ENCODE assay signal across 17 cellular contexts in the genomic region with DNA sequence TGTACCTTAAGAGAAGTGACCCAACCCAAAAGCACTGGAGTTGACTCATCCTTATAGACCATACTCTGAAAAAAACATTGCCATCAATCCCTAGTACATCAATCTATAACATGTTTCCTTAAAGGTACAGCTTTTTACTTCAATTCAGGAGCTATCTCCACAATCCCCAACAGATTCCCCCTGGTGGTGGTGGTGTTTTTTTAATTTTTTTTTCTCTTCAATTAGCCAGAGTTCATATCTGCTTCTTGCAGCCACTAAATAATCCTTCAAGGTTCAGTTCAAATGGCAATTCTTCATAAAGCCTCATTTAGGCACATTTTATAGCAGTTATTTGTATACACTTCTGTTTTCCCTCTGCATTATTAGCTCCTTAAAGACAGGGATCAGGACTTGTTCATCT.
DNase-seq lines count a peak whose midpoint lies in the region; ATAC-seq and TF ChIP-seq lines count a peak whose summit lies in the region.
"Had no signal": no experiment of that assay in that cellular context is flagged by ENCODE, and none has a peak within 500 bp of the region (broad histone marks: within the 10 kb centered on the region; RNA-seq: fewer than 3 reads in every experiment).

No MANE protein-coding gene starts in this region.

- H3K27me3 ChIP-seq in left ventricle myocardium inferior (ENCODE audit: low read depth) (no peaks in the 10 kb centered on the region), brain microvascular endothelial cell (replicated peaks) (no peaks in the 10 kb centered on the region), iPS-18a (ENCODE audit: control insufficient read depth, insufficient read depth, low read length) (no peaks in the 10 kb centered on the region), gastroesophageal sphincter (no peaks in the 10 kb centered on the region)

- intact Hi-C loops in left ventricle myocardium inferior (cut with micrococcal nuclease) (no loop called here), cardiac septum (cut with DNase I) (no loop called here)

- no peaks in the 10 kb centered on the region for H3K36me3 ChIP-seq in left ventricle myocardium inferior
- no peaks in the 10 kb centered on the region for H3K36me3 ChIP-seq in brain microvascular endothelial cell (replicated peaks)
- no peaks in the 10 kb centered on the region for H3K36me3 ChIP-seq in iPS-18a (ENCODE audit: control insufficient read depth, low read depth, low read length)
- no peaks in the 10 kb centered on the region for H3K36me3 ChIP-seq in gastroesophageal sphincter
- H3K36me3 ChIP-seq: lower lobe of right lung had no signal

- no peak for TF ChIP-seq EP300 in gastroesophageal sphincter (IDR thresholded peaks at IDR 0.05)

- ATAC-seq in gastroesophageal sphincter = no peak
- ATAC-seq in GM21423 (IDR thresholded peaks at IDR 0.05; ENCODE audit: unreplicated experiment) = no peak
- ATAC-seq: GM12878; lower lobe of right lung; natural killer cell treated with Interleukin-12 subunit alpha and Interleukin-12 subunit beta and Interleukin-15 and Interleukin-18, amount 100 ng/mL, for 72 hours; Panc1 had no signal

- H3K9me3 ChIP-seq in left ventricle myocardium inferior (replicated peaks) = peaks cover 5% of the 10 kb centered on the region
- H3K9me3 ChIP-seq in iPS-18a (ENCODE audit: control insufficient read depth, low read depth, low read length) = no peaks in the 10 kb centered on the region
- peaks cover 0 to 2% (median 0%) of the 10 kb centered on the region in 3 donors for H3K9me3 ChIP-seq in gastroesophageal sphincter
- H3K9me3 ChIP-seq: lower lobe of right lung had no signal

- no peak overlapping the region for H3K4me3 ChIP-seq in left ventricle myocardium inferior
- H3K4me3 ChIP-seq in brain microvascular endothelial cell (ENCODE audit: low read depth, low read length) = no peak overlapping the region
- peak overlapping the region; percentile 5 for H3K4me3 ChIP-seq in iPS-18a (ENCODE audit: low read length)
- no peak overlapping the region for H3K4me3 ChIP-seq in gastroesophageal sphincter
- H3K4me3 ChIP-seq: GM12878, lower lobe of right lung had no signal

- TF ChIP-seq POLR2A in gastroesophageal sphincter (IDR thresholded peaks at IDR 0.05) = no peak

- TF ChIP-seq CTCF in left ventricle myocardium inferior (IDR thresholded peaks at IDR 0.05; ENCODE audit: borderline replicate concordance) (peak; percentile 17), brain microvascular endothelial cell (IDR thresholded peaks at IDR 0.05; ENCODE audit: low read depth, low read length, missing control alignments) (peak; percentile 18), gastroesophageal sphincter (IDR thresholded peaks at IDR 0.05) (no peak)

- DNase-seq in left ventricle myocardium inferior (no peak), cardiac septum (ENCODE audit: low spot score) (no peak), brain microvascular endothelial cell (no peak), NCI-H2227 (lab: John Stamatoyannopoulos, UW; ENCODE audit: unreplicated experiment) (no peak)
- no peak for DNase-seq in activated CD4-positive, alpha-beta T cell treated with anti-CD3 and anti-CD28 coated beads, Interleukin-2, amount 50 U/mL, for 4 hours
- DNase-seq: activated CD4-positive, alpha-beta T cell treated with anti-CD3 and anti-CD28 coated beads, Interleukin-2, amount 50 U/mL, for 48 hours; activated T-cell treated with anti-CD3 and anti-CD28 coated beads, Interleukin-2, amount 50 U/mL, for 24 hours; immature natural killer cell; lower lobe of right lung; NCI-H1930; NCI-H524 treated with DMSO at 0.1 percent for 48 hours had no signal

- H3K4me1 ChIP-seq in left ventricle myocardium inferior (peaks cover 45% of the 10 kb centered on the region), iPS-18a (ENCODE audit: control insufficient read depth, low read depth, low read length) (peaks cover 40% of the 10 kb centered on the region), gastroesophageal sphincter (peaks cover 0 to 7% (median 0%) of the 10 kb centered on the region in 3 donors)

- in situ Hi-C loops in brain microvascular endothelial cell (cut with HindIII; ENCODE audit: low pct_ligation_motif_present, low sequenced_read_pairs) = no loop called here

- peak overlapping the region; percentile 47 for H3K27ac ChIP-seq in left ventricle myocardium inferior (replicated peaks)
- H3K27ac ChIP-seq in brain microvascular endothelial cell = no peak overlapping the region
- H3K27ac ChIP-seq in iPS-18a (ENCODE audit: low read length) = no peak overlapping the region
- no peak overlapping the region for H3K27ac ChIP-seq in gastroesophageal sphincter

- no peak overlapping the region for H3K9ac ChIP-seq in iPS-18a (ENCODE audit: low read length)

Comparison
In these comparisons a context has a peak if more than half of its experiments do, and no peak if none do; other contexts are left out.
1. CTCF ChIP-seq: peak in left ventricle myocardium inferior (single experiment) and brain microvascular endothelial cell (single experiment); none in gastroesophageal sphincter (0 of 4).